Comparison of ENCODE assay signal across 17 cellular contexts in the genomic region with DNA sequence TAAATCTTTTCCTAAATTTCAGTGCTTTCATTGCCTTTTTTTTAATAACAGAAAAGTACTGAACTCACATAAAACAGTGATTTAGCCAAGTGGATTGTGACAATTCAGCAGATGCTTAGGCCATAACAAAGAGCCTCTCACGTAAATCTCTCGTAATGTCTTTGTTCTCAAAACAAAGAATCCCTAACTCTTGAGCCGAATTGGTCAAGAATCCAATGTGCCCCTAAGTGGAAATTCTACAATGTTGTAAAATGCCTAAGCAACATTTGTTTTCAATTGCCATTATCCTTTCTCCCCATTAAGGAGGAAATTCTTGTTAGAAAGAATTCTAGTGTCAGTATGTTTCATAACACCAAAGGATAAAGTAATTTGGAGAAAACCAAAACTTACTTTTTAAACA.
DNase-seq lines count a peak whose midpoint lies in the region; ATAC-seq and TF ChIP-seq lines count a peak whose summit lies in the region.
"Had no signal": no experiment of that assay in that cellular context is flagged by ENCODE, and none has a peak within 500 bp of the region (broad histone marks: within the 10 kb centered on the region; RNA-seq: fewer than 3 reads in every experiment).

No MANE protein-coding gene starts in this region.

- ATAC-seq in HG03520 (IDR thresholded peaks at IDR 0.05; ENCODE audit: unreplicated experiment) (no peak), HG03439 (IDR thresholded peaks at IDR 0.05; ENCODE audit: unreplicated experiment) (no peak)
- ATAC-seq: A549; CD8-positive, alpha-beta T cell had no signal

- H3K27me3 ChIP-seq in adipocyte (replicated peaks; ENCODE audit: control insufficient read depth, insufficient read depth, low read length), result no peaks in the 10 kb centered on the region
- H3K27me3 ChIP-seq: BE2C had no signal

- H3K4me1 ChIP-seq in adipocyte (ENCODE audit: control insufficient read depth, insufficient read depth, low read length), result peaks cover 15% of the 10 kb centered on the region
- H3K4me1 ChIP-seq: A549, BE2C had no signal

- no peaks in the 10 kb centered on the region; the same call in 1 of the 2 replicates for H3K27me3 Mint-ChIP-seq in HFFc6 (ENCODE audit: insufficient read depth)

- DNase-seq in AG20443 (ENCODE audit: low spot score) (peak; percentile 51), HFFc6 (peak; percentile 22), adipocyte (ENCODE audit: low read depth) (peak; percentile 29), fibroblast of villous mesenchyme (ENCODE audit: low read depth) (peak; percentile 88), NCI-H2107 (lab: John Stamatoyannopoulos, UW) (no peak), HCEC 1CT (no peak)
- DNase-seq: BE2C; CD8-positive, alpha-beta T cell; Kasumi-1; NCI-H1930; NCI-H2227 treated with DMSO at 0.1 percent for 48 hours; NCI-H524 treated with DMSO at 0.1 percent for 48 hours; SK-N-SH; T-helper 1 cell had no signal

- peaks cover 30% of the 10 kb centered on the region for H3K4me1 Mint-ChIP-seq in HFFc6 (ENCODE audit: low read depth)

- peaks cover 11% of the 10 kb centered on the region for H3K9me3 ChIP-seq in adipocyte (ENCODE audit: control insufficient read depth, low read length)
- H3K9me3 ChIP-seq: BE2C had no signal

- peaks cover 25% of the 10 kb centered on the region for H3K9me3 Mint-ChIP-seq in HFFc6

- H3K9ac ChIP-seq in adipocyte (ENCODE audit: low read length), result no peak overlapping the region
- H3K9ac ChIP-seq: SK-N-SH had no signal

- no peak for TF ChIP-seq CTCF in HFFc6 (IDR thresholded peaks at IDR 0.05)
- no peak for TF ChIP-seq CTCF in fibroblast of villous mesenchyme (IDR thresholded peaks at IDR 0.05; ENCODE audit: insufficient read depth, low read depth, low read length)

- no peak overlapping the region for H3K4me3 ChIP-seq in adipocyte (ENCODE audit: low read length)
- no peak overlapping the region for H3K4me3 ChIP-seq in fibroblast of villous mesenchyme (ENCODE audit: low read depth, low read length)
- H3K4me3 ChIP-seq: A549 had no signal

- peak overlapping the region; percentile 51 for H3K4me3 Mint-ChIP-seq in HFFc6
- H3K4me3 Mint-ChIP-seq: CD8-positive, alpha-beta T cell had no signal

- peaks cover 24% of the 10 kb centered on the region for H3K36me3 Mint-ChIP-seq in HFFc6 (ENCODE audit: low read depth)
- H3K36me3 Mint-ChIP-seq: CD8-positive, alpha-beta T cell had no signal

- H3K36me3 ChIP-seq in adipocyte (ENCODE audit: control insufficient read depth, insufficient read depth, low read length, severe bottlenecking), result no peaks in the 10 kb centered on the region
- H3K36me3 ChIP-seq: BE2C had no signal

- peak overlapping the region; percentile 64 for H3K27ac Mint-ChIP-seq in HFFc6
- H3K27ac Mint-ChIP-seq: CD8-positive, alpha-beta T cell had no signal

Comparison
In these comparisons a context has a peak if more than half of its experiments do, and no peak if none do; other contexts are left out.
1. DNase-seq: peak in AG20443 (single experiment), HFFc6 (single experiment), adipocyte (single experiment) and fibroblast of villous mesenchyme (single experiment); none in NCI-H2107 (single experiment) and HCEC 1CT (single experiment).